Comparison of ENCODE assay signal across 1 cellular context in genomic region chr3:185688808-185689207, GRCh38.
TF ChIP-seq lines count a peak whose summit lies in the region.

No MANE protein-coding gene starts in this region.

TF ChIP-seq in WTC11, 78 proteins besides CTCF, POLR2A, EP300 and RAD21 (continued from another document):
- no peak for TF ChIP-seq AR (CRISPR knock-in tag; IDR thresholded peaks at IDR 0.05)
- no peak for TF ChIP-seq PRRX2 (CRISPR knock-in tag; IDR thresholded peaks at IDR 0.05)
TF ChIP-seq in WTC11: peak in this region for 0.
